ENCODE assay signal across 29 cellular contexts in the genomic region with DNA sequence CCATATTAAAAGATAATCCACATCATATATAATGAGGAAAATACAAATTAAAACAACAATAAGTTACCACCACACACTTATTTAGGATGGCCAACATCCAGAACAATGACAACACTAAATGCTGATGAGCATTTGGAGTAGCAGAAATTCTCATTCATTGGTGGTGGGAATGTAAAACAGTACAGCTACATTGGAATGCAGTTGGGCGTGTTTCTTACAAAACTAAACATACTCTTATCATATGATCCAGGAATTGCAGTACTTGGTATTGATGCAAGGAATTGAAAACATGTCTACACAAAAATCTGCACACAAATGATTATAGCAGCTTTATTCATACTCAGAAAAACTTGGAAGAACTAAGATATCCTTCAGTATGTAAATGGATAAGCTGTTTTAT.
DNase-seq lines count a peak whose midpoint lies in the region; ATAC-seq and TF ChIP-seq lines count a peak whose summit lies in the region.
"Had no signal": no experiment of that assay in that cellular context is flagged by ENCODE, and none has a peak within 500 bp of the region (broad histone marks: within the 10 kb centered on the region; RNA-seq: fewer than 3 reads in every experiment).

No MANE protein-coding gene starts in this region.

- H4K20me1 ChIP-seq in PC-3 (ENCODE audit: low read length) (no peaks in the 10 kb centered on the region), MM.1S (ENCODE audit: insufficient read depth, low read length) (no peaks in the 10 kb centered on the region)

- peak; percentile 33 for DNase-seq in Caki2 (ENCODE audit: low read depth)
- DNase-seq in PC-3 = peak; percentile 39
- peak; percentile 1 for DNase-seq in choroid plexus epithelial cell (ENCODE audit: low read depth)
- no peak for DNase-seq in left lung
- DNase-seq in MM.1S = no peak
- no peak for DNase-seq in gastrocnemius medialis
- DNase-seq in effector CD8-positive, alpha-beta T cell (lab: John Stamatoyannopoulos, UW) = no peak
- DNase-seq in NCI-H2171 treated with DMSO at 0.1 percent for 48 hours (lab: John Stamatoyannopoulos, UW) = no peak
- DNase-seq: AML-193; CD4-positive, alpha-beta T cell; DMS 273 treated with DMSO at 0.1 percent for 48 hours; DMS79; EL; GDM1; NCI-H1092; NCI-H1436; NCI-H187; NCI-H2081 treated with DMSO at 0.1 percent for 48 hours; NCI-H2171; NCI-H446; NCI-H524 treated with DMSO at 0.1 percent for 48 hours; NCI-H774; PC-9 had no signal

- TF ChIP-seq CTCF in PC-3 (conservative IDR thresholded peaks at IDR 0.05; ENCODE audit: low read depth, low read length) (no peak), choroid plexus epithelial cell (conservative IDR thresholded peaks at IDR 0.05; ENCODE audit: low read depth, low read length) (no peak), left lung (IDR thresholded peaks at IDR 0.05) (no peak), MM.1S (IDR thresholded peaks at IDR 0.05; ENCODE audit: low read length) (no peak), gastrocnemius medialis (IDR thresholded peaks at IDR 0.05 in 4 of 5, conservative IDR thresholded peaks at IDR 0.05 in 1 of 5) (no peak)

- BruUV-seq in PC-3 (replicated peaks; lab: Mats Ljungman, UMichigan) = no TSS peak

- H3K9me3 ChIP-seq in PC-3 (ENCODE audit: low read length) (no peaks in the 10 kb centered on the region), left lung (peaks cover 0 to 7% of the 10 kb centered on the region in 2 donors), MM.1S (replicated peaks; ENCODE audit: insufficient read depth, low read length) (no peaks in the 10 kb centered on the region), gastrocnemius medialis (no peaks in the 10 kb centered on the region)
- H3K9me3 ChIP-seq: A549; BLaER1 treated with 17β-estradiol and CSF1 and Interleukin-3, amounts not matched to agents 10 nM and 100 nM had no signal

- H3K27me3 ChIP-seq in PC-3 (ENCODE audit: low read length) = no peaks in the 10 kb centered on the region
- no peaks in the 10 kb centered on the region for H3K27me3 ChIP-seq in left lung
- no peaks in the 10 kb centered on the region for H3K27me3 ChIP-seq in MM.1S (replicated peaks; ENCODE audit: insufficient read depth, low read length)
- H3K27me3 ChIP-seq in gastrocnemius medialis = no peaks in the 10 kb centered on the region

- intact Hi-C loops in PC-3 (cut with micrococcal nuclease) (no loop called here), left lung (cut with DNase I) (no loop called here), gastrocnemius medialis (cut with DNase I; ENCODE audit: low total_unique reads) (no loop called here)

- no peaks in the 10 kb centered on the region for H3K4me1 ChIP-seq in PC-3 (ENCODE audit: insufficient read depth, low read length)
- no peaks in the 10 kb centered on the region for H3K4me1 ChIP-seq in left lung
- no peaks in the 10 kb centered on the region for H3K4me1 ChIP-seq in MM.1S (ENCODE audit: low read length)
- no peaks in the 10 kb centered on the region for H3K4me1 ChIP-seq in gastrocnemius medialis
- H3K4me1 ChIP-seq: A549 had no signal

- no peaks in the 10 kb centered on the region for H3F3A ChIP-seq in PC-3 (ENCODE audit: low read length, unreplicated experiment)
- no peaks in the 10 kb centered on the region for H3F3A ChIP-seq in MM.1S (ENCODE audit: insufficient read depth, low read length)

- TF ChIP-seq POLR2A in gastrocnemius medialis (IDR thresholded peaks at IDR 0.05) = no peak

- ATAC-seq in PC-3 (no peak), left lung (peak; percentile 44), gastrocnemius medialis (no peak)
- ATAC-seq: A549, GM12878, HCT116, Right ventricle myocardium inferior had no signal

- H3K4me2 ChIP-seq in PC-3 (ENCODE audit: low read length) (no peak overlapping the region), MM.1S (ENCODE audit: low read depth, low read length) (no peak overlapping the region)
- H3K4me2 ChIP-seq: A549; BLaER1 treated with 17β-estradiol and CSF1 and Interleukin-3, amounts not matched to agents 10 nM and 100 nM; KMS-11; PC-9 had no signal

- H3K9ac ChIP-seq in PC-3 (ENCODE audit: low read length) (no peak overlapping the region), MM.1S (ENCODE audit: low read length) (no peak overlapping the region)
- H3K9ac ChIP-seq: BLaER1 treated with 17β-estradiol and CSF1 and Interleukin-3, amounts not matched to agents 10 nM and 100 nM; KMS-11 had no signal

- in situ Hi-C loops in Caki2 (cut with HindIII; ENCODE audit: low pct_unique_long_range_greater_than_20kb, low sequenced_read_pairs) = no loop called here
- in situ Hi-C loops in gastrocnemius medialis (cut with MboI; ENCODE audit: low sequenced_read_pairs in 4 of 4) = no loop called here

- H3K27ac ChIP-seq in PC-3 (ENCODE audit: low read length) (no peak overlapping the region), left lung (no peak overlapping the region), MM.1S (ENCODE audit: low read length) (no peak overlapping the region), gastrocnemius medialis (no peak overlapping the region)
- H3K27ac ChIP-seq: A549; BLaER1 treated with 17β-estradiol and CSF1 and Interleukin-3, amounts not matched to agents 10 nM and 100 nM; KMS-11; PC-9 had no signal

- no peaks in the 10 kb centered on the region for H3K9me2 ChIP-seq in PC-3 (replicated peaks; ENCODE audit: low read length)
- no peaks in the 10 kb centered on the region for H3K9me2 ChIP-seq in MM.1S (replicated peaks; ENCODE audit: insufficient read depth, low read length)

- CTCF ChIA-PET in PC-3 (lab: Charles Lee) = no interaction called here

- H3K36me3 ChIP-seq in PC-3 (ENCODE audit: low read depth, low read length) = no peaks in the 10 kb centered on the region
- no peaks in the 10 kb centered on the region for H3K36me3 ChIP-seq in left lung
- H3K36me3 ChIP-seq in MM.1S (replicated peaks; ENCODE audit: insufficient read depth, low read length) = no peaks in the 10 kb centered on the region
- no peaks in the 10 kb centered on the region for H3K36me3 ChIP-seq in gastrocnemius medialis
- H3K36me3 ChIP-seq: BLaER1 treated with 17β-estradiol and CSF1 and Interleukin-3, amounts not matched to agents 10 nM and 100 nM had no signal

- H3K79me2 ChIP-seq in PC-3 (ENCODE audit: low read length) = no peaks in the 10 kb centered on the region
- no peaks in the 10 kb centered on the region for H3K79me2 ChIP-seq in MM.1S (ENCODE audit: low read length)

- POLR2A ChIA-PET in PC-3 (lab: Charles Lee; ENCODE audit: unreplicated experiment) = no interaction called here

- H3K4me3 ChIP-seq in PC-3 (ENCODE audit: low read length) = no peak overlapping the region
- H3K4me3 ChIP-seq in choroid plexus epithelial cell (ENCODE audit: low read depth, low read length) = no peak overlapping the region
- H3K4me3 ChIP-seq in left lung = no peak overlapping the region
- no peak overlapping the region for H3K4me3 ChIP-seq in MM.1S (ENCODE audit: low read length)
- no peak overlapping the region for H3K4me3 ChIP-seq in gastrocnemius medialis
- H3K4me3 ChIP-seq: A549; BLaER1 treated with 17β-estradiol and CSF1 and Interleukin-3, amounts not matched to agents 10 nM and 100 nM; GM12878; PC-9 had no signal

- H2AFZ ChIP-seq in PC-3 (ENCODE audit: low read length) (no peak overlapping the region), MM.1S (ENCODE audit: low read length) (no peak overlapping the region)
- H2AFZ ChIP-seq: PC-9 had no signal

Comparison
In these comparisons a context has a peak if more than half of its experiments do, and no peak if none do; other contexts are left out.
1. DNase-seq: peak in Caki2 (single experiment), PC-3 (single experiment) and choroid plexus epithelial cell (single experiment); none in left lung (0 of 2), MM.1S (single experiment), gastrocnemius medialis (0 of 2), effector CD8-positive, alpha-beta T cell (single experiment) and NCI-H2171 treated with DMSO at 0.1 percent for 48 hours (single experiment).